In the genomic region with DNA sequence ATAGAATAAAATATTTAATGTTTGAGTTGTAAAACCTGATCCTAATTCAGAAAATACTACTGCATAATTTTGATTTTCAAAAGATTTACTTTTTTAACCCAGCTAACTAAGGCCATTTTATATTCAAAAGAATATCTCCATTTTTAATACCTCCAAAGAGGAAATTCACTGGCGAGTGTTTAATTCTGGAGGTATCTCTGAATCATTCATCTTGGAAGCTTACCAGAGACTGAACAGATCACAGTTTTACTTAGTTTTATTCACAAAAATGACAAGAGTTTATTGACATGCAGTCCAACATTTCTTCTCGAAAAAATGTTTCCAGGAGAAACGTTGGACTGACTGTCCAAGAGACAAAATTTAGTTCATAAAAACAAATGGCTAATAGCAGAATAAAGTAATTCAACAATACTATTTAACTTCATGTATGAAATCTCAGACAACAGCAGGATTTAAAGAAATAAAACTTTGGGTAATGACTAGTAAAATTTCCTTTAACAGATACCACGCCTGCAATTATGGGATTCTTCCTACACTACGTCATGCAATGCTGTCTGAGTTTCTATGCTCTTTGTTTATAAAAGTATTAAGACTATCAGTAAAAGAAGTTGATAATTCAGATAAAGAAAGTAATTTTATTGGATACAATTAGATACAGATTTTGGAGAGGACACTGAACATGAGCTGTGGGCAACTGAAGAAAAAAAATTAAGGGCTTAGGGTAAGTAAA, we compare ENCODE assay signal across 24 cellular contexts.
"Had no signal": no experiment of that assay in that cellular context is flagged by ENCODE, and none has a peak within 500 bp of the region (broad histone marks: within the 10 kb centered on the region; RNA-seq: fewer than 3 reads in every experiment).

No MANE protein-coding gene starts in this region.

- H3K4me1 ChIP-seq: ascending aorta, lower lobe of right lung, pancreas, tibial nerve had no signal

- H3K27me3 ChIP-seq: ascending aorta, neutrophil, tibial nerve had no signal

- H3K36me3 ChIP-seq: ascending aorta, lower lobe of right lung, neutrophil, pancreas, tibial nerve had no signal

- H3K27me3 Mint-ChIP-seq: activated CD4-positive, alpha-beta T cell treated with anti-CD3 and anti-CD28 coated beads, Interleukin-2, amount 10 ng/mL, durations not matched to agents 24 days and 14 days; activated naive CD4-positive, alpha-beta T cell treated with anti-CD3 and anti-CD28 coated beads, Interleukin-2, amount 10 ng/mL, durations not matched to agents 7 days and 5 days; activated naive CD8-positive, alpha-beta T cell treated with anti-CD3 and anti-CD28 coated beads, Interleukin-2, amount 50 U/mL, for 24 hours; dendritic cell treated with granulocyte-macrophage colony-stimulating factor and Interleukin-4, amounts not matched to agents 40 ng/mL and 50 ng/mL, for 4 days; natural killer cell treated with Interleukin-12 subunit alpha and Interleukin-12 subunit beta and Interleukin-15 and Interleukin-18, amount 100 ng/mL, for 72 hours had no signal

- H3K9me3 ChIP-seq: ascending aorta, lower lobe of right lung, neutrophil, pancreas, tibial nerve had no signal

- DNase-seq: activated CD4-positive, alpha-beta T cell treated with anti-CD3 and anti-CD28 coated beads, Interleukin-2, amount 10 ng/mL, durations not matched to agents 24 days and 14 days; activated CD4-positive, CD25-positive, alpha-beta regulatory T cell; activated CD8-positive, alpha-beta T cell treated with anti-CD3 and anti-CD28 coated beads, Interleukin-2, amount 10 ng/mL, durations not matched to agents 7 days and 5 days; activated effector memory CD4-positive, alpha-beta T cell treated with Interleukin-2 at 50 U/mL for 16 hours; activated naive CD4-positive, alpha-beta T cell treated with anti-CD3 and anti-CD28 coated beads, Interleukin-2, amount 10 ng/mL, durations not matched to agents 7 days and 5 days; activated naive CD8-positive, alpha-beta T cell treated with anti-CD3 and anti-CD28 coated beads, Interleukin-2, amount 50 U/mL, for 24 hours; activated T-cell treated with anti-CD3 and anti-CD28 coated beads, Interleukin-2, amount 50 U/mL, for 4 hours; effector CD8-positive, alpha-beta T cell; foreskin fibroblast; hippocampal formation; lower lobe of right lung; pancreas; stimulated activated naive CD4-positive, alpha-beta T cell had no signal

- FAIRE-seq: keratinocyte, urothelium cell line had no signal

- H3K27ac ChIP-seq: ascending aorta, lower lobe of right lung, neutrophil, pancreas, tibial nerve had no signal

- H3K4me1 Mint-ChIP-seq: activated CD4-positive, alpha-beta T cell treated with anti-CD3 and anti-CD28 coated beads, Interleukin-2, amount 10 ng/mL, durations not matched to agents 24 days and 14 days; activated naive CD4-positive, alpha-beta T cell treated with anti-CD3 and anti-CD28 coated beads, Interleukin-2, amount 10 ng/mL, durations not matched to agents 7 days and 5 days; activated naive CD8-positive, alpha-beta T cell treated with anti-CD3 and anti-CD28 coated beads, Interleukin-2, amount 50 U/mL, for 24 hours had no signal

- H3K36me3 Mint-ChIP-seq: activated naive CD4-positive, alpha-beta T cell treated with anti-CD3 and anti-CD28 coated beads, Interleukin-2, amount 10 ng/mL, durations not matched to agents 7 days and 5 days; mesothelial cell of epicardium had no signal

- H3K9me3 Mint-ChIP-seq: activated naive CD8-positive, alpha-beta T cell treated with anti-CD3 and anti-CD28 coated beads, Interleukin-2, amount 50 U/mL, for 24 hours; activated T-cell treated with anti-CD3 and anti-CD28 coated beads, Interleukin-2, amount 50 U/mL, for 4 hours; dendritic cell treated with granulocyte-macrophage colony-stimulating factor and Interleukin-4, amounts not matched to agents 40 ng/mL and 50 ng/mL, for 4 days had no signal

- ATAC-seq: activated CD8-positive, alpha-beta T cell treated with anti-CD3 and anti-CD28 coated beads, Interleukin-2, amount 10 ng/mL, durations not matched to agents 7 days and 5 days; activated naive CD8-positive, alpha-beta T cell treated with anti-CD3 and anti-CD28 coated beads, Interleukin-2, amount 50 U/mL, for 24 hours; activated T-cell treated with anti-CD3 and anti-CD28 coated beads, Interleukin-2, amount 50 U/mL, for 4 hours; esophagus mucosa; lower lobe of right lung; natural killer cell treated with Interleukin-12 subunit alpha and Interleukin-12 subunit beta and Interleukin-15 and Interleukin-18, amount 100 ng/mL, for 72 hours; pancreas; sciatic nerve had no signal

- H3K4me3 ChIP-seq: ascending aorta, lower lobe of right lung, pancreas, tibial nerve had no signal

- H3K4me3 Mint-ChIP-seq: activated CD4-positive, alpha-beta T cell treated with anti-CD3 and anti-CD28 coated beads, Interleukin-2, amount 10 ng/mL, durations not matched to agents 24 days and 14 days; activated CD8-positive, alpha-beta T cell treated with anti-CD3 and anti-CD28 coated beads, Interleukin-2, amount 10 ng/mL, durations not matched to agents 7 days and 5 days; activated naive CD4-positive, alpha-beta T cell treated with anti-CD3 and anti-CD28 coated beads, Interleukin-2, amount 10 ng/mL, durations not matched to agents 7 days and 5 days; activated naive CD8-positive, alpha-beta T cell treated with anti-CD3 and anti-CD28 coated beads, Interleukin-2, amount 50 U/mL, for 24 hours; activated T-cell treated with anti-CD3 and anti-CD28 coated beads, Interleukin-2, amount 50 U/mL, for 4 hours; dendritic cell treated with granulocyte-macrophage colony-stimulating factor and Interleukin-4, amounts not matched to agents 40 ng/mL and 50 ng/mL, for 4 days; mesothelial cell of epicardium; natural killer cell treated with Interleukin-12 subunit alpha and Interleukin-12 subunit beta and Interleukin-15 and Interleukin-18, amount 100 ng/mL, for 72 hours; T-helper 2 cell treated with Interferon-gamma antibody and Interleukin-4, amounts not matched to agents 5 μg/mL and 100 μg/mL, for 36 hours had no signal

- H3K27ac Mint-ChIP-seq: activated CD4-positive, alpha-beta T cell treated with anti-CD3 and anti-CD28 coated beads, Interleukin-2, amount 10 ng/mL, durations not matched to agents 24 days and 14 days; activated CD8-positive, alpha-beta T cell treated with anti-CD3 and anti-CD28 coated beads, Interleukin-2, amount 10 ng/mL, durations not matched to agents 7 days and 5 days; activated naive CD4-positive, alpha-beta T cell treated with anti-CD3 and anti-CD28 coated beads, Interleukin-2, amount 10 ng/mL, durations not matched to agents 7 days and 5 days; activated naive CD8-positive, alpha-beta T cell treated with anti-CD3 and anti-CD28 coated beads, Interleukin-2, amount 50 U/mL, for 24 hours; dendritic cell treated with granulocyte-macrophage colony-stimulating factor and Interleukin-4, amounts not matched to agents 40 ng/mL and 50 ng/mL, for 4 days; mesothelial cell of epicardium; natural killer cell treated with Interleukin-12 subunit alpha and Interleukin-12 subunit beta and Interleukin-15 and Interleukin-18, amount 100 ng/mL, for 72 hours; T-helper 2 cell treated with Interferon-gamma antibody and Interleukin-4, amounts not matched to agents 5 μg/mL and 100 μg/mL, for 36 hours had no signal
